24 cellular contexts compared by ENCODE assay signal in the genomic region with DNA sequence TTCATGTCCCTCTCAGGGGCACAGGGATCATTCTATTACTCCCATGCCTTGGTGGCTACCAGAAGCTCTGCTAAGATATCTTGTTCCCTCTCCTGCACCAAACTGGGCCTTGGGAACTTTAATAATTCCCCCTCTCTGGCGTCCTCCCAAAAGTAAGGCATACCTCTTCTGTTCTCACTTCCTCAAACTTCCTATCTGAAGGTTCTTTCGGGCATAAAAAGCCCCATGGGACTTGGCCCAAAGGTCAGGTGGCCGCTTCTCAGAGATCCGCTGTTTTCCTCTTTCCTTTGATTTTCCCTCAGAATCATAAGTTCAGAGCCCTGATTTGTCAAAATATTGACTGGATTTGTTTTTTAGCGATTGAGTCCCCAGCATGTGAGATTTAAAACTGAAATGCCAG.
"Had no signal": no experiment of that assay in that cellular context is flagged by ENCODE, and none has a peak within 500 bp of the region (broad histone marks: within the 10 kb centered on the region; RNA-seq: fewer than 3 reads in every experiment).

No MANE protein-coding gene starts in this region.

- H3K27ac ChIP-seq: adrenal gland had no signal

- H3K27ac Mint-ChIP-seq: activated B cell treated with CpG ODN at 0.5 μM for 24 hours; activated CD4-positive, alpha-beta memory T cell treated with anti-CD3 and anti-CD28 coated beads for 36 hours; activated CD4-positive, alpha-beta T cell treated with anti-CD3 and anti-CD28 coated beads, Interleukin-2, amount 10 ng/mL, durations not matched to agents 24 days and 14 days; activated naive CD8-positive, alpha-beta T cell treated with anti-CD3 and anti-CD28 coated beads, Interleukin-2, amount 10 ng/mL, durations not matched to agents 7 days and 5 days had no signal

- H3K4me3 Mint-ChIP-seq: activated B cell treated with CpG ODN at 0.5 μM for 24 hours; activated CD4-positive, alpha-beta memory T cell treated with anti-CD3 and anti-CD28 coated beads for 36 hours; activated CD4-positive, alpha-beta T cell treated with anti-CD3 and anti-CD28 coated beads, Interleukin-2, amount 10 ng/mL, durations not matched to agents 24 days and 14 days; activated naive CD8-positive, alpha-beta T cell treated with anti-CD3 and anti-CD28 coated beads, Interleukin-2, amount 10 ng/mL, durations not matched to agents 7 days and 5 days; T-helper 17 cell had no signal

- H3K4me3 ChIP-seq: adrenal gland, K562 had no signal

- H3K9me3 Mint-ChIP-seq: activated B cell treated with CpG ODN at 0.5 μM for 24 hours; activated CD4-positive, alpha-beta memory T cell treated with anti-CD3 and anti-CD28 coated beads for 36 hours; activated CD4-positive, alpha-beta T cell treated with anti-CD3 and anti-CD28 coated beads, Interleukin-2, amount 10 ng/mL, durations not matched to agents 24 days and 14 days; activated naive CD8-positive, alpha-beta T cell treated with anti-CD3 and anti-CD28 coated beads, Interleukin-2, amount 10 ng/mL, durations not matched to agents 7 days and 5 days had no signal

- H3K27me3 ChIP-seq: adrenal gland had no signal

- ATAC-seq: K562, PC-3, T-helper 17 cell had no signal

- H3K27me3 Mint-ChIP-seq: activated B cell treated with CpG ODN at 0.5 μM for 24 hours; activated CD4-positive, alpha-beta memory T cell treated with anti-CD3 and anti-CD28 coated beads for 36 hours; activated CD4-positive, alpha-beta T cell treated with anti-CD3 and anti-CD28 coated beads, Interleukin-2, amount 10 ng/mL, durations not matched to agents 24 days and 14 days; activated naive CD8-positive, alpha-beta T cell treated with anti-CD3 and anti-CD28 coated beads, Interleukin-2, amount 10 ng/mL, durations not matched to agents 7 days and 5 days; T-helper 17 cell had no signal

- H3K36me3 ChIP-seq: adrenal gland had no signal

- H3K9me3 ChIP-seq: adrenal gland had no signal

- FAIRE-seq: K562, TTC549 had no signal

- H3K4me1 ChIP-seq: adrenal gland had no signal

- DNase-seq: activated B cell treated with CpG ODN at 0.5 μM for 24 hours; activated CD4-positive, alpha-beta memory T cell treated with anti-CD3 and anti-CD28 coated beads for 36 hours; activated CD4-positive, alpha-beta T cell treated with anti-CD3 and anti-CD28 coated beads for 1 hour; activated CD4-positive, alpha-beta T cell treated with anti-CD3 and anti-CD28 coated beads, Interleukin-2, amount 10 ng/mL, durations not matched to agents 24 days and 14 days; activated CD8-positive, alpha-beta memory T cell treated with anti-CD3 and anti-CD28 coated beads for 24 hours; activated naive CD4-positive, alpha-beta T cell treated with anti-CD3 and anti-CD28 coated beads, Interleukin-2, amount 50 U/mL, for 16 hours; activated naive CD8-positive, alpha-beta T cell treated with anti-CD3 and anti-CD28 coated beads, Interleukin-2, amount 10 ng/mL, durations not matched to agents 7 days and 5 days; activated T-cell treated with anti-CD3 and anti-CD28 coated beads, Interleukin-2, amount 50 U/mL, for 48 hours; adrenal gland; anterior cingulate cortex; caudate nucleus; Karpas-422; MM.1S; NCI-H1105; NCI-H1436 treated with DMSO at 0.1 percent for 48 hours; NCI-H187; NCI-H2081; NCI-H524; PC-3; SHP77 treated with DMSO at 0.1 percent for 48 hours; T-helper 17 cell; T-helper 9 cell had no signal
